10 cellular contexts compared by ENCODE assay signal in genomic region chr16:66248096-66248495, GRCh38.
DNase-seq lines count a peak whose midpoint lies in the region; ATAC-seq and TF ChIP-seq lines count a peak whose summit lies in the region.
"Had no signal": no experiment of that assay in that cellular context is flagged by ENCODE, and none has a peak within 500 bp of the region (broad histone marks: within the 10 kb centered on the region; RNA-seq: fewer than 3 reads in every experiment).

No MANE protein-coding gene starts in this region.

- H3K4me3 Mint-ChIP-seq in nephron progenitor cell: no peak overlapping the region

- H3K9me3 Mint-ChIP-seq in nephron progenitor cell: no peaks in the 10 kb centered on the region

- intact Hi-C loops in uterus (cut with DNase I; ENCODE audit: low total_unique reads): no loop called here

- peaks cover 2% of the 10 kb centered on the region for H3K27me3 Mint-ChIP-seq in nephron progenitor cell (ENCODE audit: low read depth, poor library complexity)

- peak overlapping the region; percentile 94 for H3K27ac Mint-ChIP-seq in nephron progenitor cell

- no peaks in the 10 kb centered on the region for H3K36me3 ChIP-seq in uterus

- no peak for ATAC-seq in GM19452 (IDR thresholded peaks at IDR 0.05; ENCODE audit: unreplicated experiment)
- ATAC-seq: HepG2 had no signal

- H3K4me1 ChIP-seq in uterus: peaks cover 0 to 3% of the 10 kb centered on the region in 2 donors

- no peaks in the 10 kb centered on the region for H3K9me3 ChIP-seq in uterus

- no peaks in the 10 kb centered on the region for H3K27me3 ChIP-seq in uterus

- peak; percentile 69 for DNase-seq in NCI-H748 (lab: John Stamatoyannopoulos, UW; ENCODE audit: unreplicated experiment)
- DNase-seq in NCI-H748 treated with DMSO at 0.1 percent for 48 hours (lab: John Stamatoyannopoulos, UW): no peak
- DNase-seq in fibroblast of the conjunctiva (ENCODE audit: low read depth): peak; percentile 20
- DNase-seq in nephron progenitor cell: no peak
- DNase-seq in uterus: peak; percentile 78 to 83
- no peak for DNase-seq in KG1 (lab: John Stamatoyannopoulos, UW)
- no peak for DNase-seq in NCI-H2227 (lab: John Stamatoyannopoulos, UW; ENCODE audit: unreplicated experiment)
- DNase-seq: NCI-H2107 had no signal

- H3K36me3 Mint-ChIP-seq in nephron progenitor cell (ENCODE audit: low read depth): no peaks in the 10 kb centered on the region

- H3K4me1 Mint-ChIP-seq in nephron progenitor cell: peaks cover 43% of the 10 kb centered on the region

- H3K4me3 ChIP-seq in uterus: no peak overlapping the region

- no peak for TF ChIP-seq POLR2A in uterus (IDR thresholded peaks at IDR 0.05)

- H3K27ac ChIP-seq in uterus: peak overlapping the region; percentile 61 to 80

- TF ChIP-seq CTCF in nephron progenitor cell (IDR thresholded peaks at IDR 0.05): no peak
- TF ChIP-seq CTCF in uterus (IDR thresholded peaks at IDR 0.05): no peak

Comparison
In these comparisons a context has a peak if more than half of its experiments do, and no peak if none do; other contexts are left out.
1. DNase-seq: peak in NCI-H748 (single experiment), fibroblast of the conjunctiva (single experiment) and uterus (2 of 2); none in NCI-H748 treated with DMSO at 0.1 percent for 48 hours (single experiment), nephron progenitor cell (single experiment), KG1 (single experiment) and NCI-H2227 (single experiment).